12 cellular contexts compared by ENCODE assay signal in the genomic region with DNA sequence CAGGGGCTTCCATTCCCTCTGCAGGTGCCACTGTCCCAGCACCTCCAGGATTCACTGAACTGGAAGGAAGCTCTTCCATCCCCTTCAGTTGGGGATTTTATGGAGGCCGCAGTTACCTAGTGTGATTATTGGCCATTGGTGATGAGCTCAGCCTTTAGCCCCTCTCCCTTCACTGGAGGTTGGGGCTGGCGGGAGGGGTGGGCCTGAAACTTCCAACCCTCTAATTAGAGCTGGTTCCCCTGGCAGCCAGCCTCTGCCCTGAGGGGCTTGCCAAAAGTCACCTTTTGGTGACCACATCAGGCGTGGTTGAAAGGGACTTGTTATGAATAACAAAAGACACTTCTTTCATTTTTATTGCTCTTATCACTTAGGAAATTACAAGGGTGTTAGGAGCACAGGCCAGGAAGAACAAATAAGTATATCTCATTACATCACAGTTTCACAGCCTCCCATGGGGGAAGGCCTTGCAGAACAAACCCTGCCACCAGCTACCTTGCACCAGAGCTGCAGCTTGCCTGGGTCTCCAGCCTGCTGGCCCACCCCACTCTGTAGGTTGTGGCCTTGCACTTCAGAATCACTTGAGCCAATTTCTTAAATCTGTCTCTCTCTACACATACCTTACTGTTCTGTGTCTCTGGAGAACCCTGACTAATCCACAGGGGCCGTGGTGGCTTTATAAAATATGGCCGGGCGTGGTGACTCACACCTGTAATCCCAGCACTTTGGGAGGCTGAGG. TPM values are rescaled to one million over a fixed set of nuclear protein-coding genes. Genes with fewer than 3 reads are reported as not detected.
DNase-seq lines count a peak whose midpoint lies in the region; ATAC-seq, FAIRE-seq and TF ChIP-seq lines count a peak whose summit lies in the region.
"Had no signal": no experiment of that assay in that cellular context is flagged by ENCODE, and none has a peak within 500 bp of the region (broad histone marks: within the 10 kb centered on the region; RNA-seq: fewer than 3 reads in every experiment).

No MANE protein-coding gene starts in this region.

- no peaks in the 10 kb centered on the region for H3K27me3 ChIP-seq in upper lobe of left lung

- TF ChIP-seq CTCF in D721Med (IDR thresholded peaks at IDR 0.05; ENCODE audit: insufficient read depth, missing control alignments) (no peak), upper lobe of left lung (IDR thresholded peaks at IDR 0.05) (no peak)

- peak; percentile 25 for DNase-seq in NCI-H510A treated with DMSO at 0.1 percent for 48 hours (lab: John Stamatoyannopoulos, UW)
- DNase-seq in NCI-H510A (lab: John Stamatoyannopoulos, UW) = no peak
- DNase-seq in NCI-H1105 (lab: John Stamatoyannopoulos, UW) = peak; percentile 16
- peak; percentile 45 for DNase-seq in posterior vena cava (ENCODE audit: low spot score)
- no peak for DNase-seq in D721Med (ENCODE audit: insufficient read length, low spot score)
- no peak for DNase-seq in upper lobe of left lung
- no peak for DNase-seq in SKM-1 (lab: John Stamatoyannopoulos, UW; ENCODE audit: unreplicated experiment)
- DNase-seq: amniotic stem cell; H7; stimulated activated CD4-positive, alpha-beta T cell treated with anti-CD3 and anti-CD28 coated beads, Interleukin-12 subunit alpha, Interleukin-12 subunit beta, amount 100 ng/mL, for 4 hours; T-helper 1 cell had no signal

- H3K4me3 ChIP-seq in upper lobe of left lung = no peak overlapping the region

- H3K36me3 ChIP-seq in upper lobe of left lung = no peaks in the 10 kb centered on the region

- peaks cover 12 to 72% (median 33%) of the 10 kb centered on the region in 4 donors for H3K4me1 ChIP-seq in upper lobe of left lung

- H3K9me3 ChIP-seq in upper lobe of left lung = no peaks in the 10 kb centered on the region

- FAIRE-seq in D721Med (lab: Jason Lieb, UNC) = no peak

- no peak for TF ChIP-seq EP300 in upper lobe of left lung (IDR thresholded peaks at IDR 0.05)

- WGBS in upper lobe of left lung, 2 donors = 71 to 81% methylated on average over 5 to 6 of the region's 6 CpGs

- TF ChIP-seq POLR2A in upper lobe of left lung (IDR thresholded peaks at IDR 0.05) = no peak

- ATAC-seq in esophagus mucosa (peak; percentile 6), upper lobe of left lung (ENCODE audit: low FRiP score in 2 of 2) (no peak)

- intact Hi-C loops in posterior vena cava (cut with DNase I) = no loop called here

- no peak overlapping the region for H3K27ac ChIP-seq in upper lobe of left lung

RNA-seq across cellular contexts. Expression of a gene that starts 5.0 kb away (rescaled TPM):
- total RNA-seq in esophagus mucosa (63.1 TPM), posterior vena cava (100 to 1,000 TPM; 132 to 155 TPM), upper lobe of left lung (100 to 1,000 TPM in 3 of 6 donors, 10 to 100 TPM in 3; 59.4 to 128 (median 98.4) TPM)

RNA-seq across cellular contexts. Expression of a gene that starts 57.3 kb away (rescaled TPM):
- total RNA-seq in esophagus mucosa (27.3 TPM), posterior vena cava (10 to 100 TPM; 48.5 to 51.0 TPM), upper lobe of left lung (100 to 1,000 TPM in 2 of 6 donors, 10 to 100 TPM in 4; 53.7 to 170 (median 81.7) TPM)

Comparison
In these comparisons a context has a peak if more than half of its experiments do, and no peak if none do; other contexts are left out.
1. DNase-seq: peak in NCI-H510A treated with DMSO at 0.1 percent for 48 hours (single experiment), NCI-H1105 (single experiment) and posterior vena cava (single experiment); none in NCI-H510A (single experiment), D721Med (single experiment), upper lobe of left lung (0 of 2) and SKM-1 (single experiment).